In the genomic region with DNA sequence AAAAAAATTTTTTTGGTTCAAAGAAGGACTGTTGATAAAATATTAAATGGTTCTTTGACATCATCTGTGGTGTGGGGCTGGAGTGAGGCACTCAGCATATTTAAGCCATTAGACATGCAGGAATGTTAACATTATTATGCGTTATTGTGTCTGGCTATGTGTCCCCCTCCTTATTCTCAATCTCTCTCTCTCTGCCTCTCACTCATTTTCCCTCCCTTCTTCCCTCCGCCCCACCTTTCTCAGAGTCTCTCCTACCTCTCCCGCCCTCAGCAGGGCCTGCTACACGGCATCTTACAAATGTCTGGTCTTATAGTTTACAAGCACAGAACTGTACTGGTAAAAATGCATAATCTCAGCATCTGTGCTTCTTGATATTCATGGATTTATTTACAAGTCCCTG, we compare ENCODE assay signal across 32 cellular contexts.
DNase-seq lines count a peak whose midpoint lies in the region; ATAC-seq and TF ChIP-seq lines count a peak whose summit lies in the region.
"Had no signal": no experiment of that assay in that cellular context is flagged by ENCODE, and none has a peak within 500 bp of the region (broad histone marks: within the 10 kb centered on the region; RNA-seq: fewer than 3 reads in every experiment).

No MANE protein-coding gene starts in this region.

- CTCF ChIA-PET in WTC11 (lab: Charles Lee): interaction anchor here (1.1 kb wide), 1 partner anchor 46 kb away, joined by 3 read pairs; no protein-coding TSS in a partner anchor

- no peak overlapping the region for H3K27ac Mint-ChIP-seq in WTC11
- H3K27ac Mint-ChIP-seq: activated CD8-positive, alpha-beta memory T cell treated with anti-CD3 and anti-CD28 coated beads, Interleukin-2, amount 10 ng/mL, durations not matched to agents 7 days and 5 days; activated naive CD8-positive, alpha-beta T cell treated with anti-CD3 and anti-CD28 coated beads, Interleukin-2, amount 50 U/mL, for 24 hours; IgD-negative memory B cell; immature natural killer cell; stimulated activated naive CD8-positive, alpha-beta T cell treated with anti-CD3 and anti-CD28 coated beads, Interleukin-15, amount 100 ng/mL, for 72 hours had no signal

- no peak overlapping the region for H3K9ac ChIP-seq in smooth muscle cell (ENCODE audit: low read depth)
- H3K9ac ChIP-seq: parathyroid adenoma had no signal

- no peaks in the 10 kb centered on the region for H3K27me3 Mint-ChIP-seq in WTC11 (ENCODE audit: low read depth)
- H3K27me3 Mint-ChIP-seq: activated CD8-positive, alpha-beta memory T cell treated with anti-CD3 and anti-CD28 coated beads, Interleukin-2, amount 10 ng/mL, durations not matched to agents 7 days and 5 days; stimulated activated naive CD8-positive, alpha-beta T cell treated with anti-CD3 and anti-CD28 coated beads, Interleukin-15, amount 100 ng/mL, for 72 hours had no signal

- DNase-seq in NCI-H2227 (lab: John Stamatoyannopoulos, UW; ENCODE audit: unreplicated experiment) (peak; percentile 1), NCI-H2227 treated with DMSO at 0.1 percent for 48 hours (lab: John Stamatoyannopoulos, UW) (no peak), WTC11 (ENCODE audit: low spot score) (peak; percentile 23), iPS-NIHi11 (ENCODE audit: low spot score) (peak; percentile 12), smooth muscle cell (lab: John Stamatoyannopoulos, UW; ENCODE audit: unreplicated experiment) (no peak), RKO (ENCODE audit: low spot score) (no peak)
- DNase-seq in activated CD4-positive, alpha-beta T cell treated with anti-CD3 and anti-CD28 coated beads for 48 hours: no peak
- DNase-seq: 8988T; activated CD4-positive, CD25-positive, alpha-beta regulatory T cell; activated CD8-positive, alpha-beta memory T cell treated with anti-CD3 and anti-CD28 coated beads, Interleukin-2, amount 10 ng/mL, durations not matched to agents 7 days and 5 days; activated gamma-delta T cell; activated naive CD8-positive, alpha-beta T cell treated with anti-CD3 and anti-CD28 coated beads, Interleukin-2, amount 50 U/mL, for 24 hours; activated T-cell treated with anti-CD3 and anti-CD28 coated beads, Interleukin-2, amount 50 U/mL, for 4 hours; brain microvascular endothelial cell; Caco-2; DMS79; immature natural killer cell; left colon; NCI-H1092; NCI-H187; NCI-H526; SHP77 treated with DMSO at 0.1 percent for 48 hours; stimulated activated CD4-positive, alpha-beta T cell treated with anti-CD3 and anti-CD28 coated beads, Interleukin-1b, Interleukin-23, amount 100 ng/mL, for 48 hours; stimulated activated CD8-positive, alpha-beta memory T cell treated with anti-CD3 and anti-CD28 coated beads, Interleukin-4, amount 100 ng/mL, for 48 hours; stimulated activated naive CD8-positive, alpha-beta T cell treated with anti-CD3 and anti-CD28 coated beads, Interleukin-15, amount 100 ng/mL, for 72 hours; T1000; uterus had no signal

- H4K20me1 ChIP-seq in smooth muscle cell (ENCODE audit: low read depth): no peaks in the 10 kb centered on the region

- POLR2A ChIA-PET in WTC11 (lab: Charles Lee): no interaction called here

- peaks cover 27% of the 10 kb centered on the region for H3K4me1 ChIP-seq in smooth muscle cell (ENCODE audit: low read depth)
- H3K4me1 ChIP-seq: Caco-2, parathyroid adenoma, uterus had no signal

- peak overlapping the region; percentile 49 for H3K4me2 ChIP-seq in smooth muscle cell

- peak overlapping the region; percentile 50 for H2AFZ ChIP-seq in smooth muscle cell (ENCODE audit: low read depth)
- H2AFZ ChIP-seq: parathyroid adenoma had no signal

- H3K4me1 Mint-ChIP-seq in WTC11: peaks cover 40% of the 10 kb centered on the region

- H3K9me3 Mint-ChIP-seq in WTC11: no peaks in the 10 kb centered on the region
- H3K9me3 Mint-ChIP-seq: activated naive CD8-positive, alpha-beta T cell treated with anti-CD3 and anti-CD28 coated beads, Interleukin-2, amount 50 U/mL, for 24 hours; activated T-cell treated with anti-CD3 and anti-CD28 coated beads, Interleukin-2, amount 50 U/mL, for 4 hours; IgD-negative memory B cell; stimulated activated naive CD8-positive, alpha-beta T cell treated with anti-CD3 and anti-CD28 coated beads, Interleukin-15, amount 100 ng/mL, for 72 hours had no signal

- no peak overlapping the region for H3K4me3 Mint-ChIP-seq in WTC11
- H3K4me3 Mint-ChIP-seq: activated CD8-positive, alpha-beta memory T cell treated with anti-CD3 and anti-CD28 coated beads, Interleukin-2, amount 10 ng/mL, durations not matched to agents 7 days and 5 days; activated naive CD8-positive, alpha-beta T cell treated with anti-CD3 and anti-CD28 coated beads, Interleukin-2, amount 50 U/mL, for 24 hours; activated T-cell treated with anti-CD3 and anti-CD28 coated beads, Interleukin-2, amount 50 U/mL, for 4 hours; IgD-negative memory B cell; immature natural killer cell; stimulated activated naive CD8-positive, alpha-beta T cell treated with anti-CD3 and anti-CD28 coated beads, Interleukin-15, amount 100 ng/mL, for 72 hours had no signal

- H3K27ac ChIP-seq in smooth muscle cell (ENCODE audit: low read depth): no peak overlapping the region
- H3K27ac ChIP-seq: brain microvascular endothelial cell, C4-2B, parathyroid adenoma, thoracic aorta, uterus had no signal

- no peaks in the 10 kb centered on the region for H3K9me3 ChIP-seq in smooth muscle cell (replicated peaks; ENCODE audit: low read depth)
- H3K9me3 ChIP-seq: Caco-2, thoracic aorta, uterus had no signal

- H3K36me3 Mint-ChIP-seq in WTC11: no peaks in the 10 kb centered on the region
- H3K36me3 Mint-ChIP-seq: activated CD8-positive, alpha-beta memory T cell treated with anti-CD3 and anti-CD28 coated beads, Interleukin-2, amount 10 ng/mL, durations not matched to agents 7 days and 5 days; IgD-negative memory B cell; immature natural killer cell had no signal

- TF ChIP-seq CTCF in WTC11 (IDR thresholded peaks at IDR 0.05) (no peak), smooth muscle cell (IDR thresholded peaks at IDR 0.05; ENCODE audit: borderline replicate concordance, insufficient read depth, poor library complexity, severe bottlenecking) (no peak)

- 49% methylated on average over 4 of the region's 4 CpGs for WGBS in smooth muscle cell (ENCODE audit: low lambda C conversion rate)

- no peaks in the 10 kb centered on the region for H3K36me3 ChIP-seq in smooth muscle cell (ENCODE audit: low read depth)
- H3K36me3 ChIP-seq: brain microvascular endothelial cell, thoracic aorta, uterus had no signal

- H3K79me2 ChIP-seq in smooth muscle cell (ENCODE audit: low read depth): no peaks in the 10 kb centered on the region
- H3K79me2 ChIP-seq: parathyroid adenoma had no signal

- no peaks in the 10 kb centered on the region for H3K27me3 ChIP-seq in smooth muscle cell (ENCODE audit: low read depth)
- H3K27me3 ChIP-seq: brain microvascular endothelial cell, uterus had no signal

- H3F3A ChIP-seq in smooth muscle cell (ENCODE audit: low read depth): no peaks in the 10 kb centered on the region

- H3K4me3 ChIP-seq in smooth muscle cell: no peak overlapping the region
- H3K4me3 ChIP-seq: thoracic aorta, uterus had no signal

- peak; percentile 87 for ATAC-seq in WTC11
- no peak for ATAC-seq in SK-N-SH treated with all-trans-retinoic acid at 6 μM for 48 hours
- ATAC-seq: activated CD8-positive, alpha-beta memory T cell treated with anti-CD3 and anti-CD28 coated beads, Interleukin-2, amount 10 ng/mL, durations not matched to agents 7 days and 5 days; activated naive CD8-positive, alpha-beta T cell treated with anti-CD3 and anti-CD28 coated beads, Interleukin-2, amount 50 U/mL, for 24 hours; activated T-cell treated with anti-CD3 and anti-CD28 coated beads, Interleukin-2, amount 50 U/mL, for 4 hours; left colon; stimulated activated naive CD8-positive, alpha-beta T cell treated with anti-CD3 and anti-CD28 coated beads, Interleukin-15, amount 100 ng/mL, for 72 hours had no signal

TF ChIP-seq in WTC11, 78 proteins besides CTCF, POLR2A, EP300 and RAD21 (continues in another document):
- TF ChIP-seq, protein P1, sequence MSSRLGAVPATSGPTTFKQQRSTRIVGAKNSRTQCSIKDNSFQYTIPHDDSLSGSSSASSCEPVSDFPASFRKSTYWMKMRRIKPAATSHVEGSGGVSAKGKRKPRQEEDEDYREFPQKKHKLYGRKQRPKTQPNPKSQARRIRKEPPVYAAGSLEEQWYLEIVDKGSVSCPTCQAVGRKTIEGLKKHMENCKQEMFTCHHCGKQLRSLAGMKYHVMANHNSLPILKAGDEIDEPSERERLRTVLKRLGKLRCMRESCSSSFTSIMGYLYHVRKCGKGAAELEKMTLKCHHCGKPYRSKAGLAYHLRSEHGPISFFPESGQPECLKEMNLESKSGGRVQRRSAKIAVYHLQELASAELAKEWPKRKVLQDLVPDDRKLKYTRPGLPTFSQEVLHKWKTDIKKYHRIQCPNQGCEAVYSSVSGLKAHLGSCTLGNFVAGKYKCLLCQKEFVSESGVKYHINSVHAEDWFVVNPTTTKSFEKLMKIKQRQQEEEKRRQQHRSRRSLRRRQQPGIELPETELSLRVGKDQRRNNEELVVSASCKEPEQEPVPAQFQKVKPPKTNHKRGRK (CRISPR knock-in tag; IDR thresholded peaks at IDR 0.05; ENCODE audit: borderline replicate concordance): no peak
- TF ChIP-seq ZNF263 (CRISPR knock-in tag; IDR thresholded peaks at IDR 0.05; ENCODE audit: low read depth) (no peak), ELF4 (CRISPR knock-in tag; IDR thresholded peaks at IDR 0.05; ENCODE audit: low read depth) (no peak), EMX1 (CRISPR knock-in tag; IDR thresholded peaks at IDR 0.05) (no peak), JUN (CRISPR knock-in tag; IDR thresholded peaks at IDR 0.05) (no peak), KAT7 (CRISPR knock-in tag; IDR thresholded peaks at IDR 0.05; ENCODE audit: borderline replicate concordance) (no peak)

Comparison
In these comparisons a context has a peak if more than half of its experiments do, and no peak if none do; other contexts are left out.
1. DNase-seq: peak in NCI-H2227 (single experiment), WTC11 (single experiment) and iPS-NIHi11 (single experiment); none in NCI-H2227 treated with DMSO at 0.1 percent for 48 hours (single experiment), smooth muscle cell (single experiment), RKO (single experiment) and activated CD4-positive, alpha-beta T cell treated with anti-CD3 and anti-CD28 coated beads for 48 hours (single experiment).